In genomic region chr14:88030079-88030478, GRCh38 we compare ENCODE assay signal across 17 cellular contexts. TPM values are rescaled to one million over a fixed set of nuclear protein-coding genes. Genes with fewer than 3 reads are reported as not detected.
DNase-seq lines count a peak whose midpoint lies in the region; TF ChIP-seq lines count a peak whose summit lies in the region.
"Had no signal": no experiment of that assay in that cellular context is flagged by ENCODE, and none has a peak within 500 bp of the region (broad histone marks: within the 10 kb centered on the region; RNA-seq: fewer than 3 reads in every experiment).

No MANE protein-coding gene starts in this region.

- H3K27ac Mint-ChIP-seq in CD14-positive monocyte (peak overlapping the region; percentile 45 to 88 (median 73)), immature natural killer cell (peak overlapping the region; percentile 61 to 90 (median 80))
- H3K27ac Mint-ChIP-seq in CD4-positive, alpha-beta memory T cell: peak overlapping the region in 5 of 7 donors; percentile 11 to 81 (median 71)
- H3K27ac Mint-ChIP-seq: B cell had no signal

- no peak overlapping the region for H3K9ac ChIP-seq in OCI-LY3 (ENCODE audit: low read length)

- H4K20me1 ChIP-seq in OCI-LY3 (ENCODE audit: insufficient read depth, low read length) (no peaks in the 10 kb centered on the region), OCI-LY7 (ENCODE audit: insufficient read depth, low read length) (no peaks in the 10 kb centered on the region)

- H3K4me1 Mint-ChIP-seq in CD14-positive monocyte (peaks cover 61% of the 10 kb centered on the region), immature natural killer cell (peaks cover 62 to 70% of the 10 kb centered on the region in 2 donors)
- H3K4me1 Mint-ChIP-seq in CD4-positive, alpha-beta memory T cell: peaks cover 42 to 62% (median 52%) of the 10 kb centered on the region in 4 donors

- POLR2A ChIA-PET in CD4-positive, alpha-beta memory T cell (lab: Charles Lee; ENCODE audit: partially characterized antibody): interaction anchor here (0.9 to 2.0 kb wide), 7 partner anchors 9 to 107 kb away, joined by 3 to 11 read pairs (median 4); partner anchors contain the start of genes GALC and GPR65
- POLR2A ChIA-PET in OCI-LY7 (lab: Charles Lee): interaction anchor here (0.7 kb wide), 1 partner anchor 15 kb away, joined by 3 read pairs; no protein-coding TSS in a partner anchor

- no TSS peak for BruUV-seq in OCI-LY7 (replicated peaks; lab: Mats Ljungman, UMichigan)

- no peaks in the 10 kb centered on the region for H3K27me3 ChIP-seq in CD4-positive, alpha-beta memory T cell (ENCODE audit: insufficient read depth, low read length)
- H3K27me3 ChIP-seq in OCI-LY3 (ENCODE audit: low read depth, low read length): no peaks in the 10 kb centered on the region

- H3K36me3 ChIP-seq in CD4-positive, alpha-beta memory T cell (ENCODE audit: insufficient read depth, low read length): no peaks in the 10 kb centered on the region
- H3K36me3 ChIP-seq in OCI-LY3 (replicated peaks; ENCODE audit: low read depth, low read length): no peaks in the 10 kb centered on the region
- no peaks in the 10 kb centered on the region for H3K36me3 ChIP-seq in OCI-LY7 (ENCODE audit: insufficient read depth, low read length)
- H3K36me3 ChIP-seq: cardiac muscle cell had no signal

- H3K4me2 ChIP-seq in OCI-LY3 (ENCODE audit: low read length) (0 out of 2 replicates have a peak overlapping the region, but pooled peaks have one; percentile 18), OCI-LY7 (ENCODE audit: low read length) (no peak overlapping the region)

- H3K27me3 Mint-ChIP-seq in CD14-positive monocyte (ENCODE audit: low read depth in 3 of 3): no peaks in the 10 kb centered on the region
- H3K27me3 Mint-ChIP-seq in CD4-positive, alpha-beta memory T cell: no peaks in the 10 kb centered on the region
- H3K27me3 Mint-ChIP-seq in immature natural killer cell (ENCODE audit: low read depth in 3 of 3): peaks cover 0 to 4% (median 2%) of the 10 kb centered on the region in 3 donors
- H3K27me3 Mint-ChIP-seq: B cell had no signal

- H3K4me3 Mint-ChIP-seq in CD14-positive monocyte: peak overlapping the region in 1 of 2 donors; percentile 5
- peak overlapping the region in 5 of 8 donors; percentile 12 to 63 (median 43) for H3K4me3 Mint-ChIP-seq in CD4-positive, alpha-beta memory T cell
- H3K4me3 Mint-ChIP-seq in immature natural killer cell: peak overlapping the region in 4 of 5 donors; percentile 8 to 76 (median 35)
- H3K4me3 Mint-ChIP-seq: B cell had no signal

- no peak for DNase-seq in CD14-positive monocyte (ENCODE audit: low spot score)
- DNase-seq in CD4-positive, alpha-beta memory T cell: peak in 1 of 5 donors; percentile 18
- peak; percentile 30 to 43 (median 41) for DNase-seq in immature natural killer cell
- no peak for DNase-seq in SK-N-DZ (ENCODE audit: low spot score)
- no peak for DNase-seq in OCI-LY7 (ENCODE audit: low spot score)
- no peak for DNase-seq in NCI-H748 (lab: John Stamatoyannopoulos, UW; ENCODE audit: unreplicated experiment)
- DNase-seq: H7; NCI-H1105; NCI-H82; posterior cingulate gyrus; RPMI8226; small intestine; stimulated activated CD4-positive, alpha-beta T cell treated with anti-CD3 and anti-CD28 coated beads, Interleukin-4, amount 100 ng/mL, for 4 hours had no signal

- H3K36me3 Mint-ChIP-seq in CD14-positive monocyte: peaks cover 2 to 6% of the 10 kb centered on the region in 2 donors
- peaks cover 0 to 3% of the 10 kb centered on the region in 2 donors for H3K36me3 Mint-ChIP-seq in CD4-positive, alpha-beta memory T cell
- peaks cover 0 to 10% (median 6%) of the 10 kb centered on the region in 3 donors for H3K36me3 Mint-ChIP-seq in immature natural killer cell

- no peaks in the 10 kb centered on the region for H3K9me3 ChIP-seq in CD4-positive, alpha-beta memory T cell (ENCODE audit: control insufficient read depth in 1 of 2, low read length in 2 of 2)
- H3K9me3 ChIP-seq in OCI-LY3 (ENCODE audit: insufficient read depth, low read length): no peaks in the 10 kb centered on the region
- no peaks in the 10 kb centered on the region for H3K9me3 ChIP-seq in OCI-LY7 (ENCODE audit: low read length)

- CTCF ChIA-PET in CD4-positive, alpha-beta memory T cell (lab: Charles Lee; ENCODE audit: partially characterized antibody): interaction anchor here (1.4 to 2.8 kb wide), 5 partner anchors 16 to 138 kb away, joined by 3 to 13 read pairs (median 5); partner anchors contain the start of gene GALC
- CTCF ChIA-PET in OCI-LY7 (lab: Charles Lee; ENCODE audit: unreplicated experiment): interaction anchor here (0.6 kb wide), 1 partner anchor 77 kb away, joined by 3 read pairs; no protein-coding TSS in a partner anchor

- TF ChIP-seq CTCF in CD14-positive monocyte (IDR thresholded peaks at IDR 0.05): no peak
- no peak for TF ChIP-seq CTCF in OCI-LY3 (IDR thresholded peaks at IDR 0.05; ENCODE audit: low read depth, low read length)
- no peak for TF ChIP-seq CTCF in OCI-LY7 (conservative IDR thresholded peaks at IDR 0.05; ENCODE audit: low read length)

- no peak overlapping the region for H3K4me3 ChIP-seq in CD4-positive, alpha-beta memory T cell (ENCODE audit: low read length in 2 of 2)
- H3K4me3 ChIP-seq in OCI-LY3 (ENCODE audit: low read length) (no peak overlapping the region), OCI-LY7 (ENCODE audit: low read depth, low read length, poor library complexity, severe bottlenecking) (no peak overlapping the region)
- H3K4me3 ChIP-seq: cardiac muscle cell had no signal

- H2AFZ ChIP-seq in OCI-LY3 (ENCODE audit: low read depth, low read length) (no peak overlapping the region), OCI-LY7 (ENCODE audit: low read length) (no peak overlapping the region)

- peaks cover 51% of the 10 kb centered on the region for H3K4me1 ChIP-seq in CD4-positive, alpha-beta memory T cell (ENCODE audit: insufficient read depth, low read length)
- peaks cover 11% of the 10 kb centered on the region for H3K4me1 ChIP-seq in OCI-LY3 (ENCODE audit: low read length)
- peaks cover 4% of the 10 kb centered on the region for H3K4me1 ChIP-seq in OCI-LY7 (ENCODE audit: insufficient read depth, low read length, poor library complexity, severe bottlenecking)

- H3K9me3 Mint-ChIP-seq in CD14-positive monocyte (peaks cover 0 to 2% (median 0%) of the 10 kb centered on the region in 7 donors), immature natural killer cell (no peaks in the 10 kb centered on the region)
- H3K9me3 Mint-ChIP-seq in CD4-positive, alpha-beta memory T cell: peaks cover 0 to 3% (median 0%) of the 10 kb centered on the region in 8 donors

- H3K79me2 ChIP-seq in OCI-LY3 (ENCODE audit: low read length) (no peaks in the 10 kb centered on the region), OCI-LY7 (ENCODE audit: insufficient read depth, low read depth, low read length) (no peaks in the 10 kb centered on the region)

- H3K9me2 ChIP-seq in OCI-LY7 (ENCODE audit: insufficient read depth, low read length): no peaks in the 10 kb centered on the region

- H3K27ac ChIP-seq in CD4-positive, alpha-beta memory T cell (ENCODE audit: low read depth, low read length): no peak overlapping the region
- H3K27ac ChIP-seq in OCI-LY3 (ENCODE audit: low read length) (no peak overlapping the region), OCI-LY7 (ENCODE audit: low read depth, low read length, poor library complexity, severe bottlenecking) (no peak overlapping the region)
- H3K27ac ChIP-seq: cardiac muscle cell had no signal

- intact Hi-C loops in CD14-positive monocyte (cut with micrococcal nuclease) (no loop called here), OCI-LY7 (cut with micrococcal nuclease; ENCODE audit: unreplicated experiment) (no loop called here)
- intact Hi-C loops in CD4-positive, alpha-beta memory T cell (cut with micrococcal nuclease): no loop called here

RNA-seq across cellular contexts. Expression of gene GPR65, which starts 25.1 kb away (rescaled TPM):
- polyA plus RNA-seq in CD14-positive monocyte (10 to 100 TPM; 15.5 to 33.3 TPM), immature natural killer cell (10 to 100 TPM; 55.9 to 84.5 (median 62.2) TPM)
- total RNA-seq in CD4-positive, alpha-beta memory T cell: 10 to 100 TPM; 14.2 to 15.5 TPM
- polyA plus RNA-seq in CD4-positive, alpha-beta memory T cell: 10 to 100 TPM; 26.0 to 35.0 TPM
- polyA plus RNA-seq in SK-N-DZ (2014; cell fraction: cytosol; rRNA removed): not detected in 2 replicates
- polyA plus RNA-seq in SK-N-DZ (2014; cell fraction: nucleus; rRNA removed): not detected in 2 replicates
- 4.5 and 6.1 TPM in 2 replicates for total RNA-seq in OCI-LY7 (2014; rRNA removed; shearing (Covaris generic))
- 8.0 and 8.2 TPM in 2 replicates for total RNA-seq in OCI-LY7 (2022)
- total RNA-seq: cardiac muscle cell, glomerular endothelial cell, H7 had no signal
- polyA plus RNA-seq: cardiac muscle cell had no signal

RNA-seq across cellular contexts. Expression of gene GALC, which starts 37.1 kb away (rescaled TPM):
- 10 to 100 TPM; 28.6 to 40.6 TPM for polyA plus RNA-seq in CD14-positive monocyte
- 10 to 100 TPM; 26.6 to 28.7 TPM for total RNA-seq in CD4-positive, alpha-beta memory T cell
- polyA plus RNA-seq in CD4-positive, alpha-beta memory T cell: 10 to 100 TPM; 23.4 to 27.9 TPM
- 10 to 100 TPM; 38.7 to 59.5 (median 57.6) TPM for polyA plus RNA-seq in immature natural killer cell
- polyA plus RNA-seq in SK-N-DZ (2014; cell fraction: cytosol; rRNA removed): 4.4 and 6.1 TPM in 2 replicates
- 3.2 and 8.3 TPM in 2 replicates for polyA plus RNA-seq in SK-N-DZ (2014; cell fraction: nucleus; rRNA removed)
- 4.4 and 7.5 TPM in 2 replicates for total RNA-seq in OCI-LY7 (2014; rRNA removed; shearing (Covaris generic))
- 18.0 and 21.3 TPM in 2 replicates for total RNA-seq in OCI-LY7 (2022)

Comparison
In these comparisons a context has a peak if more than half of its experiments do, and no peak if none do; other contexts are left out.
1. DNase-seq: peak in immature natural killer cell (3 of 3); none in CD14-positive monocyte (single experiment), SK-N-DZ (single experiment), OCI-LY7 (single experiment) and NCI-H748 (single experiment).
2. Peak in every context shown above with its lines, with median percentiles within 50 percentile points of each other: H3K27ac Mint-ChIP-seq.